ENCODE assay signal across 9 cellular contexts in genomic region chr18:59902180-59902992, GRCh38. TPM values are rescaled to one million over a fixed set of nuclear protein-coding genes. Genes with fewer than 3 reads are reported as not detected.
DNase-seq lines count a peak whose midpoint lies in the region; ATAC-seq, FAIRE-seq and TF ChIP-seq lines count a peak whose summit lies in the region.
"Had no signal": no experiment of that assay in that cellular context is flagged by ENCODE, and none has a peak within 500 bp of the region (broad histone marks: within the 10 kb centered on the region; RNA-seq: fewer than 3 reads in every experiment).

No MANE protein-coding gene starts in this region.

- CTCF ChIA-PET in HepG2 (lab: Yijun Ruan, JAX; ENCODE audit: low intra/inter-chr PET ratio, low total read pairs), result no interaction called here

- intact Hi-C loops in HepG2 (cut with micrococcal nuclease; ENCODE audit: unreplicated experiment) (no loop called here), right lobe of liver (cut with DNase I) (no loop called here)

- H3K4me1 Mint-ChIP-seq in type B pancreatic cell (ENCODE audit: unreplicated experiment), result peaks cover 42% of the 10 kb centered on the region

- H3K9me3 Mint-ChIP-seq in type B pancreatic cell, result no peaks in the 10 kb centered on the region

- peaks cover 19% of the 10 kb centered on the region for H3K36me3 Mint-ChIP-seq in type B pancreatic cell

- H3K79me2 ChIP-seq in HepG2 (ENCODE audit: insufficient read depth, low read length) (no peaks in the 10 kb centered on the region), fibroblast of lung (ENCODE audit: control insufficient read depth, insufficient read depth, low read length) (peaks cover 22% of the 10 kb centered on the region)

- in situ Hi-C loops in HepG2 (cut with HindIII; ENCODE audit: extremely low pct_ligation_motif_present, low pct_unique_long_range_greater_than_20kb), result no loop called here

- peak overlapping the region; percentile 94 for H3K4me3 Mint-ChIP-seq in type B pancreatic cell

- FAIRE-seq in HepG2 (lab: Jason Lieb, UNC), result no peak

- POLR2A ChIA-PET in HepG2 (lab: Yijun Ruan, JAX), result no interaction called here

- ATAC-seq in HepG2, result no peak
- no peak for ATAC-seq in right lobe of liver
- no peak for ATAC-seq in RWPE2 (ENCODE audit: low read depth)
- ATAC-seq in HG03439 (IDR thresholded peaks at IDR 0.05; ENCODE audit: unreplicated experiment), result no peak

- no peaks in the 10 kb centered on the region for H4K20me1 ChIP-seq in HepG2 (ENCODE audit: insufficient read depth, low read length)
- no peaks in the 10 kb centered on the region for H4K20me1 ChIP-seq in fibroblast of lung (ENCODE audit: control insufficient read depth, extremely low read depth, insufficient read depth, low read length)

- no peak for TF ChIP-seq EP300 in HepG2 (IDR thresholded peaks at IDR 0.05; ENCODE audit: low read depth in 2 of 2, low read length in 2 of 2)
- no peak for TF ChIP-seq EP300 in HepG2 (CRISPR knock-in tag; IDR thresholded peaks at IDR 0.05; ENCODE audit: borderline replicate concordance)

- TF ChIP-seq CTCF in HepG2 (CRISPR knock-in tag; IDR thresholded peaks at IDR 0.05), result no peak
- no peak for TF ChIP-seq CTCF in right lobe of liver (IDR thresholded peaks at IDR 0.05)
- no peak for TF ChIP-seq CTCF in RWPE2 (IDR thresholded peaks at IDR 0.05; ENCODE audit: poor library complexity, severe bottlenecking)
- no peak for TF ChIP-seq CTCF in fibroblast of lung (conservative IDR thresholded peaks at IDR 0.05 in 1 of 2, IDR thresholded peaks at IDR 0.05 in 1 of 2; ENCODE audit: low read depth in 1 of 2, low read length in 2 of 2)
- TF ChIP-seq CTCF in type B pancreatic cell (conservative IDR thresholded peaks at IDR 0.05), result no peak

- H3K27me3 ChIP-seq in HepG2 (ENCODE audit: control insufficient read depth in 1 of 2, insufficient read depth in 2 of 2, low read length in 2 of 2) (no peaks in the 10 kb centered on the region), right lobe of liver (no peaks in the 10 kb centered on the region), RWPE2 (ENCODE audit: insufficient read depth, poor library complexity, severe bottlenecking) (no peaks in the 10 kb centered on the region), fibroblast of lung (ENCODE audit: control insufficient read depth, insufficient read depth, low read length) (no peaks in the 10 kb centered on the region)

- WGBS in HepG2 (ENCODE audit: low lambda C conversion rate), result 54% methylated on average over 8 of the region's 8 CpGs
- WGBS in right lobe of liver (ENCODE audit: insufficient coverage, low coverage, low lambda C conversion rate, missing lambda C conversion rate), result 59% methylated on average over 8 of the region's 8 CpGs

- H2AFZ ChIP-seq in HepG2 (ENCODE audit: low read length), result no peak overlapping the region
- H2AFZ ChIP-seq in fibroblast of lung (ENCODE audit: low read length), result no peak overlapping the region

- no TSS peak for BruUV-seq in HepG2 (replicated peaks; lab: Mats Ljungman, UMichigan)

- DNase-seq in HepG2 (ENCODE audit: low spot score) (no peak), right lobe of liver (no peak), RWPE2 (ENCODE audit: low spot score) (no peak), fibroblast of lung (ENCODE audit: low read depth in 2 of 2) (peak; percentile 88 to 95), type B pancreatic cell (ENCODE audit: extremely low spot score, unreplicated experiment) (no peak), NCI-H345 treated with DMSO at 0.1 percent for 48 hours (lab: John Stamatoyannopoulos, UW; ENCODE audit: unreplicated experiment) (no peak), AG20443 (ENCODE audit: low spot score) (no peak)
- DNase-seq: activated CD4-positive, CD25-positive, alpha-beta regulatory T cell had no signal

- no peaks in the 10 kb centered on the region for H3K9me3 ChIP-seq in HepG2 (ENCODE audit: low read length)
- H3K9me3 ChIP-seq in right lobe of liver, result no peaks in the 10 kb centered on the region
- no peaks in the 10 kb centered on the region for H3K9me3 ChIP-seq in RWPE2 (ENCODE audit: severe bottlenecking)
- no peaks in the 10 kb centered on the region for H3K9me3 ChIP-seq in fibroblast of lung (ENCODE audit: control insufficient read depth, insufficient read depth, low read depth, low read length)

- TF ChIP-seq POLR2A in HepG2 (IDR thresholded peaks at IDR 0.05; ENCODE audit: insufficient read depth in 1 of 2, low read depth in 2 of 2, low read length in 2 of 2), result no peak
- TF ChIP-seq POLR2A in right lobe of liver (IDR thresholded peaks at IDR 0.05), result no peak

- TF ChIP-seq RAD21 in HepG2 (CRISPR knock-in tag; IDR thresholded peaks at IDR 0.05), result no peak

- H3K36me3 ChIP-seq in HepG2 (replicated peaks in 1 of 2; ENCODE audit: control insufficient read depth in 1 of 2, insufficient read depth in 2 of 2, low read length in 2 of 2) (no peaks in the 10 kb centered on the region), right lobe of liver (no peaks in the 10 kb centered on the region), RWPE2 (ENCODE audit: low read depth) (peaks cover 31% of the 10 kb centered on the region), fibroblast of lung (ENCODE audit: control insufficient read depth, insufficient read depth, low read length) (peaks cover 2% of the 10 kb centered on the region)

- H3K27ac ChIP-seq in HepG2 (ENCODE audit: extremely low read length, insufficient read depth, low read length) (no peak overlapping the region), right lobe of liver (no peak overlapping the region), RWPE2 (ENCODE audit: poor library complexity, severe bottlenecking) (peak overlapping the region; percentile 80), fibroblast of lung (ENCODE audit: insufficient read depth, low read length) (no peak overlapping the region)

- H3K27ac Mint-ChIP-seq in type B pancreatic cell, result no peak overlapping the region

- H3K4me3 ChIP-seq in HepG2 (replicated peaks in 1 of 3; ENCODE audit: insufficient read depth in 1 of 3, low read depth in 2 of 3, low read length in 3 of 3) (no peak overlapping the region), right lobe of liver (no peak overlapping the region), RWPE2 (ENCODE audit: severe bottlenecking) (peak overlapping the region; percentile 64), fibroblast of lung (replicated peaks in 1 of 4; ENCODE audit: control extremely low read depth in 1 of 4, insufficient read depth in 1 of 4, low read depth in 3 of 4, low read length in 4 of 4) (peak overlapping the region in 3 of 4 experiments; percentile 84 to 98 (median 91))

- H3K4me1 ChIP-seq in HepG2 (ENCODE audit: insufficient read depth, low read length) (no peaks in the 10 kb centered on the region), right lobe of liver (peaks cover 0 to 11% (median 0%) of the 10 kb centered on the region in 4 donors), RWPE2 (ENCODE audit: insufficient read depth, poor library complexity, severe bottlenecking) (peaks cover 36% of the 10 kb centered on the region), fibroblast of lung (ENCODE audit: control insufficient read depth, extremely low read depth, insufficient read depth, low read length) (peaks cover 11% of the 10 kb centered on the region)

- H3K4me2 ChIP-seq in HepG2 (ENCODE audit: low read depth, low read length), result no peak overlapping the region
- H3K4me2 ChIP-seq in fibroblast of lung (ENCODE audit: extremely low read depth, insufficient read depth, low read length), result peak overlapping the region; percentile 61

- peaks cover 51% of the 10 kb centered on the region for H3K27me3 Mint-ChIP-seq in type B pancreatic cell

- no peak overlapping the region for H3K9ac ChIP-seq in HepG2 (ENCODE audit: insufficient read depth, low read depth, low read length)
- H3K9ac ChIP-seq in fibroblast of lung (ENCODE audit: insufficient read depth, low read length), result no peak overlapping the region

TF ChIP-seq in HepG2, 621 proteins besides CTCF, POLR2A, EP300 and RAD21:
- TF ChIP-seq ZNF337 (CRISPR knock-in tag; IDR thresholded peaks at IDR 0.05; ENCODE audit: borderline replicate concordance, low read depth), result no peak
- TF ChIP-seq ATF7 (IDR thresholded peaks at IDR 0.05), result peak; percentile 86
- TF ChIP-seq ATF7 (CRISPR knock-in tag; IDR thresholded peaks at IDR 0.05), result no peak

RNA-seq across cellular contexts. Expression of gene PMAIP1, which starts 2.6 kb away (rescaled TPM):
- total RNA-seq in HepG2 (2016; rRNA removed; fragmentation: Illumina TruSeq; extraction: Trizol), result 1.5 and 2.1 TPM in 2 replicates
- 0.71 TPM in 2 replicates for total RNA-seq in HepG2 (2016; cell fraction: cytosol; rRNA removed; fragmentation: Illumina TruSeq; extraction: Trizol; ENCODE audit: low read depth)
- 2.1 and 3.2 TPM in 2 replicates for total RNA-seq in HepG2 (2016; cell fraction: insoluble cytoplasmic fraction; rRNA removed; fragmentation: Illumina TruSeq; extraction: Trizol)
- total RNA-seq in HepG2 (2016; cell fraction: membrane; rRNA removed; fragmentation: Illumina TruSeq; extraction: Trizol), result 1.5 and 1.6 TPM in 2 replicates
- 1.8 TPM in 2 replicates for total RNA-seq in HepG2 (2016; cell fraction: nucleus; rRNA removed; fragmentation: Illumina TruSeq; extraction: Trizol)
- 1.7 TPM in 2 replicates for polyA plus RNA-seq in HepG2 (2011; rRNA removed)
- polyA plus RNA-seq in HepG2 (2011; cell fraction: cytosol; rRNA removed), result 0.93 and 1.2 TPM in 2 replicates
- polyA plus RNA-seq in HepG2 (2011; cell fraction: nucleus; rRNA removed), result 0.85 and 1.5 TPM in 2 replicates
- 1.0 and 2.5 TPM in 2 replicates for polyA plus RNA-seq in HepG2 (2012)
- polyA plus RNA-seq in HepG2 (2016; cell fraction: cytosol; fragmentation: Illumina TruSeq; extraction: Trizol; ENCODE audit: low read depth), result 0.43 and 0.49 TPM in 2 replicates
- polyA plus RNA-seq in HepG2 (2016; cell fraction: insoluble cytoplasmic fraction; fragmentation: Illumina TruSeq; extraction: Trizol; ENCODE audit: low read depth), result 2.5 and 3.5 TPM in 2 replicates
- polyA plus RNA-seq in HepG2 (2016; cell fraction: membrane; fragmentation: Illumina TruSeq; extraction: Trizol; ENCODE audit: low read depth), result 0.77 and 0.86 TPM in 2 replicates
- polyA plus RNA-seq in HepG2 (2016; cell fraction: nucleus; fragmentation: Illumina TruSeq; extraction: Trizol; ENCODE audit: insufficient read depth, low read depth), result 3.7 and 3.8 TPM in 2 replicates
- 1.1 and 11.3 TPM in 2 replicates for polyA minus RNA-seq in HepG2 (2011; rRNA and poly(A)+ RNA removed; ENCODE audit: low replicate concordance)
- polyA minus RNA-seq in HepG2 (2011; cell fraction: cytosol; rRNA and poly(A)+ RNA removed), result 0.79 and 1.7 TPM in 2 replicates
- polyA minus RNA-seq in HepG2 (2011; cell fraction: nucleus; rRNA and poly(A)+ RNA removed), result 1.4 and 1.5 TPM in 2 replicates
- total RNA-seq in right lobe of liver, result under 1 TPM in 5 of 6 experiments, not detected in 1; 0.18 to 0.55 (median 0.37) TPM
- 29.8 and 34.7 TPM in 2 replicates for total RNA-seq in fibroblast of lung
- polyA plus RNA-seq in fibroblast of lung, result 8.5 and 15.9 TPM in 2 replicates
- 6.9 and 14.8 TPM in 2 replicates for polyA plus RNA-seq in fibroblast of lung (2012)
- polyA minus RNA-seq in fibroblast of lung (ENCODE audit: low replicate concordance), result 0.16 and 1.5 TPM in 2 replicates
- total RNA-seq in type B pancreatic cell (ENCODE audit: low replicate concordance), result 16.5 and 24.4 TPM in 2 replicates

Comparison
In these comparisons a context has a peak if more than half of its experiments do, and no peak if none do; other contexts are left out.
1. DNase-seq: peak in fibroblast of lung (2 of 2); none in HepG2 (single experiment), right lobe of liver (0 of 3), RWPE2 (single experiment), type B pancreatic cell (single experiment), NCI-H345 treated with DMSO at 0.1 percent for 48 hours (single experiment) and AG20443 (single experiment).
2. H3K4me3 ChIP-seq: peak in RWPE2 (single experiment) and fibroblast of lung (3 of 4); none in HepG2 (0 of 3) and right lobe of liver (0 of 3).